ENCODE assay signal across 8 cellular contexts in genomic region chr10:72259491-72260214, GRCh38. TPM values are rescaled to one million over a fixed set of nuclear protein-coding genes. Genes with fewer than 3 reads are reported as not detected.
DNase-seq lines count a peak whose midpoint lies in the region; ATAC-seq and TF ChIP-seq lines count a peak whose summit lies in the region.

No MANE protein-coding gene starts in this region.

- H3K27me3 ChIP-seq in neuronal stem cell (ENCODE audit: control insufficient read depth in 3 of 3, insufficient read depth in 3 of 3, low read depth in 1 of 3, low read length in 3 of 3) = no peaks in the 10 kb centered on the region

- H4K8ac ChIP-seq in neuronal stem cell (ENCODE audit: low read depth, low read length) = no peak overlapping the region

- H2BK5ac ChIP-seq in neuronal stem cell (ENCODE audit: low read length) = peak overlapping the region; percentile 71

- H3K4me1 Mint-ChIP-seq in effector memory CD8-positive, alpha-beta T cell (ENCODE audit: low read depth in 2 of 2) = peaks cover 52 to 56% of the 10 kb centered on the region in 2 donors

- H3K4me2 ChIP-seq in OCI-LY7 (ENCODE audit: low read length) = peak overlapping the region; percentile 96
- H3K4me2 ChIP-seq in neuronal stem cell (ENCODE audit: insufficient read depth, low read length, poor library complexity, severe bottlenecking) = no peak overlapping the region

- H4K20me1 ChIP-seq in OCI-LY7 (ENCODE audit: insufficient read depth, low read length) = no peaks in the 10 kb centered on the region

- no TSS peak for BruUV-seq in OCI-LY7 (replicated peaks; lab: Mats Ljungman, UMichigan)

- no peak overlapping the region for H2BK120ac ChIP-seq in neuronal stem cell (ENCODE audit: low read depth, low read length)

- peak overlapping the region; percentile 90 for H3K18ac ChIP-seq in neuronal stem cell (ENCODE audit: low read length)

- H3K9me3 Mint-ChIP-seq in effector memory CD8-positive, alpha-beta T cell = no peaks in the 10 kb centered on the region

- in situ Hi-C loops in GM13977 (cut with MboI; ENCODE audit: low pct_unique_long_range_greater_than_20kb, low sequenced_read_pairs, unreplicated experiment) = loop anchor here (10.0 kb wide), 1 partner anchor 75 kb away; no protein-coding TSS in a partner anchor

- H3K14ac ChIP-seq in neuronal stem cell (ENCODE audit: low read length) = no peak overlapping the region

- no peak overlapping the region for H2BK15ac ChIP-seq in neuronal stem cell (ENCODE audit: low read length)

- peak overlapping the region; percentile 95 to 99 for H3K27ac Mint-ChIP-seq in effector memory CD8-positive, alpha-beta T cell

- H3K4me3 Mint-ChIP-seq in effector memory CD8-positive, alpha-beta T cell = peak overlapping the region; percentile 89 to 91

- H3K23ac ChIP-seq in neuronal stem cell (ENCODE audit: low read depth, low read length, poor library complexity) = no peak overlapping the region

- WGBS in neuronal stem cell (ENCODE audit: extremely low coverage in 2 of 2, insufficient read length in 2 of 2, insufficient replicate concordance in 1 of 2), 2 donors = no CpG with 5 or more reads among the region's 4 CpGs

- no peak overlapping the region for H3K4ac ChIP-seq in neuronal stem cell (ENCODE audit: low read length)

- ATAC-seq in effector memory CD8-positive, alpha-beta T cell (replicated peaks) = no peak
- no peak for ATAC-seq in HG03354 (IDR thresholded peaks at IDR 0.05; ENCODE audit: poor library complexity, severe bottlenecking, unreplicated experiment)

- H4K91ac ChIP-seq in neuronal stem cell (ENCODE audit: low read depth, low read length, poor library complexity) = no peak overlapping the region

- intact Hi-C loops in OCI-LY7 (cut with micrococcal nuclease; ENCODE audit: unreplicated experiment) = loop anchor here (1.0 kb wide), 2 partner anchors 11 to 61 kb away; no protein-coding TSS in a partner anchor

- peak overlapping the region; percentile 74 for H3K27ac ChIP-seq in OCI-LY7 (ENCODE audit: low read depth, low read length, poor library complexity, severe bottlenecking)
- peak overlapping the region; percentile 98 for H3K27ac ChIP-seq in neuronal stem cell (replicated peaks; ENCODE audit: low read length)

- H3K36me3 Mint-ChIP-seq in effector memory CD8-positive, alpha-beta T cell (ENCODE audit: insufficient read depth) = peaks cover 15% of the 10 kb centered on the region

- H3K9me2 ChIP-seq in OCI-LY7 (ENCODE audit: insufficient read depth, low read length) = no peaks in the 10 kb centered on the region

- H2AFZ ChIP-seq in OCI-LY7 (ENCODE audit: low read length) = peak overlapping the region; percentile 68; the same call in 1 of the 2 replicates
- H2AFZ ChIP-seq in neuronal stem cell (ENCODE audit: low read length) = peak overlapping the region; percentile 67

- H3K4me3 ChIP-seq in OCI-LY7 (ENCODE audit: low read depth, low read length, poor library complexity, severe bottlenecking) = peak overlapping the region; percentile 66
- H3K4me3 ChIP-seq in neuronal stem cell (ENCODE audit: low read length in 2 of 2) = peak overlapping the region in 1 of 2 donors; percentile 52

- H3K4me1 ChIP-seq in ES-I3 (ENCODE audit: insufficient read depth, low read length) (peaks cover 44% of the 10 kb centered on the region), OCI-LY7 (ENCODE audit: insufficient read depth, low read length, poor library complexity, severe bottlenecking) (peaks cover 79% of the 10 kb centered on the region), neuronal stem cell (ENCODE audit: control insufficient read depth in 2 of 2, insufficient read depth in 1 of 2, low read depth in 1 of 2, low read length in 2 of 2) (peaks cover 32 to 36% of the 10 kb centered on the region in 2 donors)

- no peaks in the 10 kb centered on the region for H3K36me3 ChIP-seq in ES-I3 (ENCODE audit: insufficient read depth, low read length)
- no peaks in the 10 kb centered on the region for H3K36me3 ChIP-seq in OCI-LY7 (ENCODE audit: insufficient read depth, low read length)
- H3K36me3 ChIP-seq in neuronal stem cell (replicated peaks in 1 of 2; ENCODE audit: control insufficient read depth in 2 of 2, insufficient read depth in 2 of 2, low read length in 2 of 2) = no peaks in the 10 kb centered on the region

- peak overlapping the region; percentile 5 for H2BK12ac ChIP-seq in neuronal stem cell (ENCODE audit: low read length)

- POLR2A ChIA-PET in OCI-LY7 (lab: Charles Lee) = interaction anchor here (0.6 to 4.8 kb wide), 19 partner anchors 7 to 400 kb away, joined by 3 to 37 read pairs (median 4); partner anchors contain the start of gene DDIT4

- H3K27me3 Mint-ChIP-seq in effector memory CD8-positive, alpha-beta T cell = no peaks in the 10 kb centered on the region

- CTCF ChIA-PET in OCI-LY7 (lab: Charles Lee; ENCODE audit: unreplicated experiment) = interaction anchor here (0.5 to 1.7 kb wide), 2 partner anchors 15 to 59 kb away, joined by 6 to 7 read pairs; no protein-coding TSS in a partner anchor

- DNase-seq in OCI-LY7 (ENCODE audit: low spot score) (peak; percentile 40), neuronal stem cell (ENCODE audit: low spot score) (no peak), GM19238 (ENCODE audit: insufficient read length, low spot score) (no peak), GM13977 (ENCODE audit: low spot score) (no peak), OCI-M2 (lab: John Stamatoyannopoulos, UW; ENCODE audit: unreplicated experiment) (no peak)
- no peak for DNase-seq in effector memory CD8-positive, alpha-beta T cell

- H3K9ac ChIP-seq in ES-I3 (ENCODE audit: low read depth, low read length) (peak overlapping the region; percentile 41; the same call in 1 of the 2 replicates), neuronal stem cell (ENCODE audit: low read depth, low read length, poor library complexity) (no peak overlapping the region)

- no peaks in the 10 kb centered on the region for H3K79me1 ChIP-seq in neuronal stem cell (ENCODE audit: low read depth, low read length)

- no peak overlapping the region for H2AK5ac ChIP-seq in neuronal stem cell (ENCODE audit: low read depth, low read length)

- H3K9me3 ChIP-seq in ES-I3 (ENCODE audit: control insufficient read depth, insufficient read depth, low read length) (no peaks in the 10 kb centered on the region), OCI-LY7 (ENCODE audit: low read length) (no peaks in the 10 kb centered on the region), neuronal stem cell (replicated peaks in 1 of 2; ENCODE audit: control insufficient read depth in 2 of 2, insufficient read depth in 1 of 2, low read depth in 1 of 2, low read length in 2 of 2) (no peaks in the 10 kb centered on the region)

- TF ChIP-seq CTCF in OCI-LY7 (conservative IDR thresholded peaks at IDR 0.05; ENCODE audit: low read length) (no peak), GM13977 (IDR thresholded peaks at IDR 0.05; ENCODE audit: extremely low read depth, insufficient read depth, missing control alignments) (no peak)

- no peaks in the 10 kb centered on the region for H3K79me2 ChIP-seq in OCI-LY7 (ENCODE audit: insufficient read depth, low read depth, low read length)

RNA-seq across cellular contexts. Expression of gene DDIT4, which starts 14.1 kb away (rescaled TPM):
- total RNA-seq in OCI-LY7 (2014; rRNA removed; shearing (Covaris generic)) = 102 and 105 TPM in 2 replicates
- total RNA-seq in OCI-LY7 (2022) = 32.8 and 91.8 TPM in 2 replicates
- polyA plus RNA-seq in neuronal stem cell (2013, experiment 1 of 2) = 58.0 TPM
- polyA plus RNA-seq in neuronal stem cell (2013, experiment 2 of 2) = 58.6 TPM

RNA-seq across cellular contexts. Expression of gene ASCC1, which starts 43.6 kb away (rescaled TPM):
- 19.3 and 27.1 TPM in 2 replicates for total RNA-seq in OCI-LY7 (2014; rRNA removed; shearing (Covaris generic))
- 51.5 and 59.9 TPM in 2 replicates for total RNA-seq in OCI-LY7 (2022)
- 34.4 TPM for polyA plus RNA-seq in neuronal stem cell (2013, experiment 1 of 2)
- 33.0 TPM for polyA plus RNA-seq in neuronal stem cell (2013, experiment 2 of 2)

RNA-seq across cellular contexts. Expression of gene ANAPC16, which starts 43.8 kb away (rescaled TPM):
- 48.4 and 68.0 TPM in 2 replicates for total RNA-seq in OCI-LY7 (2014; rRNA removed; shearing (Covaris generic))
- total RNA-seq in OCI-LY7 (2022) = 84.7 and 92.8 TPM in 2 replicates
- 86.8 TPM for polyA plus RNA-seq in neuronal stem cell (2013, experiment 1 of 2)
- 88.2 TPM for polyA plus RNA-seq in neuronal stem cell (2013, experiment 2 of 2)
